Comparison of ENCODE assay signal across 8 cellular contexts in the genomic region with DNA sequence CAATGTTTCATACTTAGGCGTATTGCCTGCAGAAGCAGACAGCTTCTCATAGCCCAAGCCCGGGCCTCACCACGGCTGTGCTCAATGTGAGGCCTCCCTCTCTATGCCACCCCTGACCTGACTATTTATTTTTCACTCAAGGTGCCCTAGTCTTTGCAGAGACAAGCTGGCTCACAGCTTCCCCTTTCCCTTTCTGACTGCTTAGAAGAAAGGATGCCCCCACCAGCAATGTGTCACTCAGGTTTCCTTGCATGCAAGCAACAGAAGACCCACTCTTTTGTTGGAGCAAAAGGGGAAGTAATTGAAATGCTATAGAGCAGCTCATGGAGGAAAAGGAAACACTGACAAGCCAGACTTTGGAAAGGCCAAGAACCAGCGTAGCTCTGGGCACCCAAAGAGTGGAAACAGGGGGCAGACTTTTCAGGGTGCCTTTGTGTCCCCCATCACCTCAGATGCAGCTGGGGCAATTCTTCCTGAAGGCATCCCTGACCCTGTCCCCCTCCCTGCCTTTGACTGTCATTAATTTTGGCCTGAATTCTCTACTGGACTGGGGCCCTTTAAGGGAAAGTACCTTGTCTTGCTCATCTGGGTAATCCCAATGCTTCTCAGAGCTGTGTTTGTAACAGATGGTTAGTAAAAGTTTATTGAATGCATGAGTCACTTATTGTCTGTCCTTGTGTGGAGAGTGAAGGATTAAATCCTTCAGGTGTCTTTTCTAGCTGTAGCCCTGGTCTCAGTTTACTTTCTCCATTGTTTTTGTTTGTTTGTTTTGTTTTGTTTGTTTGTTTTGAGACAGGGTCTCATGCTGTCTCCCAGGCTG. TPM values are rescaled to one million over a fixed set of nuclear protein-coding genes. Genes with fewer than 3 reads are reported as not detected.
DNase-seq lines count a peak whose midpoint lies in the region; ATAC-seq and TF ChIP-seq lines count a peak whose summit lies in the region.

No MANE protein-coding gene starts in this region.

- no peak for TF ChIP-seq CTCF in SU-DHL-6 (IDR thresholded peaks at IDR 0.05; ENCODE audit: insufficient read depth, low read length, poor library complexity, severe bottlenecking)

- no peaks in the 10 kb centered on the region for H3F3A ChIP-seq in SU-DHL-6 (ENCODE audit: insufficient read depth)

- no peaks in the 10 kb centered on the region for H3K9me2 ChIP-seq in SU-DHL-6 (replicated peaks; ENCODE audit: insufficient read depth, low read length)

- H3K9me3 ChIP-seq in SU-DHL-6 (ENCODE audit: insufficient read depth, low read length), result no peaks in the 10 kb centered on the region

- H3K9ac ChIP-seq in SU-DHL-6 (ENCODE audit: low read length), result peak overlapping the region; percentile 7; the same call in 1 of the 2 replicates

- H3K36me3 ChIP-seq in SU-DHL-6 (ENCODE audit: low read length), result no peaks in the 10 kb centered on the region

- DNase-seq in AML-193 (lab: John Stamatoyannopoulos, UW), result peak; percentile 67 to 76
- peak; percentile 84 for DNase-seq in renal cortical epithelial cell (ENCODE audit: low read depth)
- DNase-seq in NK-92 (lab: John Stamatoyannopoulos, UW; ENCODE audit: unreplicated experiment), result no peak
- DNase-seq in central memory CD4-positive, alpha-beta T cell, result no peak
- no peak for DNase-seq in cardiac septum (ENCODE audit: low spot score)

- no peaks in the 10 kb centered on the region for H3K79me2 ChIP-seq in SU-DHL-6 (ENCODE audit: insufficient read depth, low read length)

- H3K27me3 ChIP-seq in SU-DHL-6 (ENCODE audit: low read length), result no peaks in the 10 kb centered on the region

- no peak overlapping the region for H3K4me3 ChIP-seq in SU-DHL-6 (ENCODE audit: insufficient read depth, low read length, poor library complexity, severe bottlenecking)

- intact Hi-C loops in cardiac septum (cut with DNase I), result no loop called here

- H3K4me2 ChIP-seq in SU-DHL-6 (ENCODE audit: low read depth, low read length, poor library complexity, severe bottlenecking), result peak overlapping the region; percentile 16

- ATAC-seq in GM19372 (IDR thresholded peaks at IDR 0.05; ENCODE audit: low read depth, unreplicated experiment) (peak; percentile 89), HG03342 (IDR thresholded peaks at IDR 0.05; ENCODE audit: unreplicated experiment) (peak; percentile 92)

- peak overlapping the region; percentile 56 for H3K27ac ChIP-seq in SU-DHL-6 (ENCODE audit: low read depth, low read length)

- H2AFZ ChIP-seq in SU-DHL-6 (ENCODE audit: low read depth, low read length, severe bottlenecking), result no peak overlapping the region

- H4K20me1 ChIP-seq in SU-DHL-6 (ENCODE audit: low read depth, low read length), result no peaks in the 10 kb centered on the region

RNA-seq across cellular contexts. Expression of gene RGS9, which starts 17.8 kb away (rescaled TPM):
- total RNA-seq in renal cortical epithelial cell (2.7 and 4.2 TPM in 2 replicates), cardiac septum (0.38 TPM)

Comparison
In these comparisons a context has a peak if more than half of its experiments do, and no peak if none do; other contexts are left out.
1. DNase-seq: peak in AML-193 (2 of 2) and renal cortical epithelial cell (single experiment); none in NK-92 (single experiment), central memory CD4-positive, alpha-beta T cell (single experiment) and cardiac septum (single experiment).